10 cellular contexts compared by ENCODE assay signal in the genomic region with DNA sequence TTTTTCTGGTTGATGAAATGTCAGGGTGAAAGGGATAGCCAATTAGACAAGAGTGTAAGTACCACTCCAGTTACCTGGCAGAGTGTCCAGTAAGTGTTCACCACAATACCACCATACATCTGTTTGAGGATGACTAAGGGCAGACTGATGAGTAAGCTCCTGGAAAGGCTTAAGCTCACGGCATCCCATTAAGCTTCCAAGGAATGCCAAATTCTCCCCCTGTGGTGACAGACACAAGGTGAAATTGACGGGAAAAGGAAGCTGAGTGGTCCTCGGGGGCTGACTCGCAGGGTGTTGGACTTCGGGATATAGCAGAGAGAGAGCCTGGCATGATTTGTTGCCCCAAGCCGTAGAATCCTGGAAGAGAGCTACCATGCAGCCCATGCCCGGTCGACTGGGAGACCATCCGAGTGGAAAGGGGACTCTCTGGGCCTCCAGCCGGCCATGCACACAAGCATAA. TPM values are rescaled to one million over a fixed set of nuclear protein-coding genes. Genes with fewer than 3 reads are reported as not detected.
DNase-seq lines count a peak whose midpoint lies in the region; ATAC-seq and TF ChIP-seq lines count a peak whose summit lies in the region.
"Had no signal": no experiment of that assay in that cellular context is flagged by ENCODE, and none has a peak within 500 bp of the region (broad histone marks: within the 10 kb centered on the region; RNA-seq: fewer than 3 reads in every experiment).

No MANE protein-coding gene starts in this region.

- TF ChIP-seq CTCF in AG04449 (IDR thresholded peaks at IDR 0.05; ENCODE audit: insufficient read depth, low read length, missing control alignments) (no peak), psoas muscle (IDR thresholded peaks at IDR 0.05) (no peak), tibial nerve (IDR thresholded peaks at IDR 0.05) (no peak)

- intact Hi-C loops in psoas muscle (cut with DNase I) = no loop called here

- TF ChIP-seq EP300 in tibial nerve (IDR thresholded peaks at IDR 0.05) = no peak

- ATAC-seq in GM21381 (IDR thresholded peaks at IDR 0.05; ENCODE audit: unreplicated experiment) = no peak
- no peak for ATAC-seq in psoas muscle

- H3K4me3 ChIP-seq in AG04449 (ENCODE audit: low read depth, low read length) (no peak overlapping the region), psoas muscle (no peak overlapping the region), tibial nerve (no peak overlapping the region)

- TF ChIP-seq POLR2A in tibial nerve (IDR thresholded peaks at IDR 0.05) = no peak

- POLR2A ChIA-PET in AG04449 (lab: Yijun Ruan, JAX) = interaction anchor here (0.7 to 3.4 kb wide), 6 partner anchors 13 to 1799 kb away, joined by 3 to 11 read pairs (median 3); a partner anchor contains a TSS

- H3K27ac ChIP-seq in psoas muscle (no peak overlapping the region), tibial nerve (no peak overlapping the region)

- H3K9me3 ChIP-seq in psoas muscle (no peaks in the 10 kb centered on the region), tibial nerve (no peaks in the 10 kb centered on the region)

- CTCF ChIA-PET in AG04449 (lab: Yijun Ruan, JAX) = interaction anchor here (0.6 to 1.1 kb wide), 2 partner anchors 39 to 216 kb away, joined by 3 to 5 read pairs; no protein-coding TSS in a partner anchor

- H3K27me3 ChIP-seq in psoas muscle (ENCODE audit: insufficient read depth in 3 of 3, low read length in 2 of 3) (no peaks in the 10 kb centered on the region), tibial nerve (no peaks in the 10 kb centered on the region)

- H3K36me3 ChIP-seq in psoas muscle (ENCODE audit: insufficient read depth in 1 of 2, low read depth in 1 of 2) (no peaks in the 10 kb centered on the region), tibial nerve (no peaks in the 10 kb centered on the region)

- H3K4me1 ChIP-seq in psoas muscle (no peaks in the 10 kb centered on the region), tibial nerve (peaks cover 0 to 21% (median 11%) of the 10 kb centered on the region in 4 donors)

- 79 to 85% (median 80%) methylated on average over 10 of the region's 10 CpGs for WGBS in psoas muscle, 3 donors
- 83 to 86% methylated on average over 10 of the region's 10 CpGs for WGBS in tibial nerve, 2 donors

- DNase-seq in AG04449 (ENCODE audit: low read depth, low spot score) (peak; percentile 96), HT1080 (ENCODE audit: low read depth) (peak; percentile 100), SKM-1 treated with dmso at 0.1 percent for 144 hours (lab: John Stamatoyannopoulos, UW; ENCODE audit: unreplicated experiment) (peak; percentile 26), glomerular visceral epithelial cell (ENCODE audit: extremely low spot score) (peak; percentile 99), psoas muscle (no peak), tibial nerve (ENCODE audit: low spot score in 2 of 2) (no peak), middle frontal gyrus (ENCODE audit: extremely low spot score, low spot score) (no peak)
- DNase-seq: activated T-cell treated with anti-CD3 and anti-CD28 coated beads, Interleukin-2, amount 50 U/mL, for 48 hours; C1 segment of cervical spinal cord had no signal

RNA-seq across cellular contexts. Expression of a gene that starts 7.6 kb away (rescaled TPM):
- 0.13 and 0.43 TPM in 2 replicates for total RNA-seq in HT1080 (2014; rRNA removed; shearing (Covaris generic))
- polyA plus RNA-seq in HT1080 (2015; cell fraction: cytosol; rRNA removed) = 0.33 and 0.49 TPM in 2 replicates
- 0.17 TPM in 1 of 2 replicates, not detected in the other for polyA plus RNA-seq in HT1080 (2015; cell fraction: nucleus; rRNA removed)
- total RNA-seq in psoas muscle (1 to 10 TPM; 1.2 to 2.1 (median 1.3) TPM), tibial nerve (10 to 100 TPM in 3 of 4 donors, 1 to 10 TPM in 1; 7.3 to 21.0 (median 11.9) TPM)
- 1 to 10 TPM in 2 of 3 donors, under 1 TPM in 1; 0.98 to 1.5 (median 1.5) TPM for polyA plus RNA-seq in psoas muscle

RNA-seq across cellular contexts. Expression of a gene that starts 13.6 kb away (rescaled TPM):
- 55.8 and 88.4 TPM in 2 replicates for total RNA-seq in HT1080 (2014; rRNA removed; shearing (Covaris generic))
- polyA plus RNA-seq in HT1080 (2015; cell fraction: cytosol; rRNA removed) = 77.5 and 86.4 TPM in 2 replicates
- 33.3 and 48.6 TPM in 2 replicates for polyA plus RNA-seq in HT1080 (2015; cell fraction: nucleus; rRNA removed)
- total RNA-seq in psoas muscle (10 to 100 TPM; 16.3 to 22.7 (median 19.7) TPM), tibial nerve (10 to 100 TPM; 29.4 to 68.8 (median 56.0) TPM)
- 10 to 100 TPM; 19.6 to 44.2 (median 23.4) TPM for polyA plus RNA-seq in psoas muscle

RNA-seq across cellular contexts. Expression of a gene that starts 40.1 kb away (rescaled TPM):
- 83.0 and 95.5 TPM in 2 replicates for total RNA-seq in HT1080 (2014; rRNA removed; shearing (Covaris generic))
- 47.6 and 53.6 TPM in 2 replicates for polyA plus RNA-seq in HT1080 (2015; cell fraction: cytosol; rRNA removed)
- polyA plus RNA-seq in HT1080 (2015; cell fraction: nucleus; rRNA removed) = 59.6 and 61.3 TPM in 2 replicates
- total RNA-seq in psoas muscle (10 to 100 TPM; 53.9 to 91.2 (median 67.9) TPM), tibial nerve (100 to 1,000 TPM; 100 to 150 (median 134) TPM)
- 10 to 100 TPM; 46.1 to 68.5 (median 49.1) TPM for polyA plus RNA-seq in psoas muscle

Comparison
In these comparisons a context has a peak if more than half of its experiments do, and no peak if none do; other contexts are left out.
1. DNase-seq: peak in AG04449 (single experiment), HT1080 (single experiment), SKM-1 treated with dmso at 0.1 percent for 144 hours (single experiment) and glomerular visceral epithelial cell (single experiment); none in psoas muscle (0 of 2), tibial nerve (0 of 2) and middle frontal gyrus (single experiment).